ENCODE assay signal across 1 cellular context in the genomic region with DNA sequence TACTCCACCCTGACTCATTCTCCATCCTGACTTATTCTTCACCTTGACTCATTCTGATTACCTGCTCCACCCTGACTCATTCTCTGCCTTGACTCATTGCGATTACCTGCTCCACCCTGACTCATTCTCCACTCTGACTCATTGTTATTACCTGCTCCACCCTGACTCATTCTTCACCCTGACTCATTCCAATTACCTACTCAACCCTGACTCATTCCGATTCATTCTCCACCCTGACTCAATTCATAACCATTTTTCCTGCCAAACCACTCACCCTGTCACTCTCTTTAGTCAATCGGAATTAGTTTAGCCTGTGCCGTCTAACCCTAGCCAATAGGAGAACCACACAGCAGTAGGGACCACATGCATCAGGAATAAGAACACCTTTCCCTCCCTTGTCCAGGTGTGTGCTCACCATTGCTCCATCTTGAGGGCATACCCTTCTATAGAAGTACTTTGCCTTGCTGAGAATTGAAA.
TF ChIP-seq lines count a peak whose summit lies in the region.

No MANE protein-coding gene starts in this region.

TF ChIP-seq in WTC11, 78 proteins besides CTCF, POLR2A, EP300 and RAD21 (continued from another document):
- TF ChIP-seq, protein P1, sequence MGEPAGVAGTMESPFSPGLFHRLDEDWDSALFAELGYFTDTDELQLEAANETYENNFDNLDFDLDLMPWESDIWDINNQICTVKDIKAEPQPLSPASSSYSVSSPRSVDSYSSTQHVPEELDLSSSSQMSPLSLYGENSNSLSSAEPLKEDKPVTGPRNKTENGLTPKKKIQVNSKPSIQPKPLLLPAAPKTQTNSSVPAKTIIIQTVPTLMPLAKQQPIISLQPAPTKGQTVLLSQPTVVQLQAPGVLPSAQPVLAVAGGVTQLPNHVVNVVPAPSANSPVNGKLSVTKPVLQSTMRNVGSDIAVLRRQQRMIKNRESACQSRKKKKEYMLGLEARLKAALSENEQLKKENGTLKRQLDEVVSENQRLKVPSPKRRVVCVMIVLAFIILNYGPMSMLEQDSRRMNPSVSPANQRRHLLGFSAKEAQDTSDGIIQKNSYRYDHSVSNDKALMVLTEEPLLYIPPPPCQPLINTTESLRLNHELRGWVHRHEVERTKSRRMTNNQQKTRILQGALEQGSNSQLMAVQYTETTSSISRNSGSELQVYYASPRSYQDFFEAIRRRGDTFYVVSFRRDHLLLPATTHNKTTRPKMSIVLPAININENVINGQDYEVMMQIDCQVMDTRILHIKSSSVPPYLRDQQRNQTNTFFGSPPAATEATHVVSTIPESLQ (CRISPR knock-in tag; IDR thresholded peaks at IDR 0.05), result no peak
- no peak for TF ChIP-seq ZNF416 (CRISPR knock-in tag; IDR thresholded peaks at IDR 0.05)
- no peak for TF ChIP-seq ZNF232 (CRISPR knock-in tag; IDR thresholded peaks at IDR 0.05)
- TF ChIP-seq ZNF219 (CRISPR knock-in tag; IDR thresholded peaks at IDR 0.05; ENCODE audit: borderline replicate concordance), result no peak
